ENCODE assay signal across 20 cellular contexts in genomic region chr2:23053580-23053979, GRCh38.
"Had no signal": no experiment of that assay in that cellular context is flagged by ENCODE, and none has a peak within 500 bp of the region (broad histone marks: within the 10 kb centered on the region; RNA-seq: fewer than 3 reads in every experiment).

No MANE protein-coding gene starts in this region.

- H3K4me1 Mint-ChIP-seq: mesothelial cell of epicardium had no signal

- H3K36me3 ChIP-seq: esophagus muscularis mucosa, gastrocnemius medialis, heart right ventricle, left lung, lower lobe of right lung had no signal

- H3K4me1 ChIP-seq: esophagus muscularis mucosa, gastrocnemius medialis, heart right ventricle, left lung, lower lobe of right lung had no signal

- DNase-seq: dermis blood vessel endothelial cell; dorsolateral prefrontal cortex; effector CD4-positive, alpha-beta T cell; effector memory CD4-positive, alpha-beta T cell; foreskin fibroblast; foreskin melanocyte; gastrocnemius medialis; glutamatergic neuron; head of caudate nucleus; heart right ventricle; hippocampal formation; left cardiac atrium; left lung; left ventricle myocardium superior; lower lobe of right lung; mesenchymal stem cell; mucosa of descending colon had no signal

- H3K4me3 Mint-ChIP-seq: mesothelial cell of epicardium had no signal

- H3K4me3 ChIP-seq: coronary artery, dorsolateral prefrontal cortex, esophagus muscularis mucosa, gastrocnemius medialis, heart right ventricle, left lung, lower lobe of right lung, mucosa of descending colon had no signal

- H3K27ac Mint-ChIP-seq: mesothelial cell of epicardium had no signal

- ATAC-seq: gastrocnemius medialis, heart right ventricle, left cardiac atrium, left lung, left ventricle myocardium superior, lower lobe of right lung, mucosa of descending colon had no signal

- H3K9me3 ChIP-seq: esophagus muscularis mucosa, gastrocnemius medialis, heart right ventricle, left lung, lower lobe of right lung, mucosa of descending colon had no signal

- H3K27ac ChIP-seq: coronary artery, dorsolateral prefrontal cortex, esophagus muscularis mucosa, gastrocnemius medialis, heart right ventricle, left lung, lower lobe of right lung had no signal

- H3K36me3 Mint-ChIP-seq: mesothelial cell of epicardium had no signal

- H3K27me3 ChIP-seq: esophagus muscularis mucosa, gastrocnemius medialis, left lung had no signal
